ENCODE assay signal across 16 cellular contexts in the genomic region with DNA sequence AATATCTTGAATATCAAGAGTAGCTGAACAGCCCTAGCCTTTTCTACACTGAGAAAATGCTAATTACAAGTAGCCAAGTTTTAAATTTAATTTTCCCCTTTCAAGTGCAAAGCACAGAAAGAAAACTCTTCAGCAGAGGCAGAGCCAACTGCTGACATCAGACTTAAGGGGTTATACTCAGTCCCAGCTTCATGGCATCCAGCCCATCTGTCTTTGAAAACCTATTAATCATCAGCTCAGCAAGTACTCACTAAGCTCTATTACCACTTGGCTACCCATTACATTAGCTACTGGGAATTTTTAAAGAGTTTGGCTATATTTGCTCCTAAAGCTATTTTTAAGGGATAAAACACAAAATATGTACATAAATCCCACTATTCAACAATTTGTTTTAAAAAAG.
DNase-seq lines count a peak whose midpoint lies in the region; ATAC-seq and TF ChIP-seq lines count a peak whose summit lies in the region.
"Had no signal": no experiment of that assay in that cellular context is flagged by ENCODE, and none has a peak within 500 bp of the region (broad histone marks: within the 10 kb centered on the region; RNA-seq: fewer than 3 reads in every experiment).

No MANE protein-coding gene starts in this region.

- no peaks in the 10 kb centered on the region for H3K9me3 ChIP-seq in adrenal gland (replicated peaks in 1 of 3)
- H3K9me3 ChIP-seq: SJSA1 had no signal

- intact Hi-C loops in adrenal gland (cut with DNase I): no loop called here

- H3K36me3 ChIP-seq in adrenal gland (replicated peaks in 1 of 2): no peaks in the 10 kb centered on the region
- H3K36me3 ChIP-seq: SJSA1 had no signal

- no peaks in the 10 kb centered on the region; the same call in 1 of the 2 replicates for H3K27me3 Mint-ChIP-seq in HFFc6 (ENCODE audit: insufficient read depth)
- H3K27me3 Mint-ChIP-seq in activated T-cell treated with anti-CD3 and anti-CD28 coated beads, Interleukin-2, amount 50 U/mL, for 72 hours (ENCODE audit: low read depth): no peaks in the 10 kb centered on the region

- peaks cover 16% of the 10 kb centered on the region for H3K36me3 Mint-ChIP-seq in HFFc6 (ENCODE audit: low read depth)
- no peaks in the 10 kb centered on the region for H3K36me3 Mint-ChIP-seq in activated T-cell treated with anti-CD3 and anti-CD28 coated beads, Interleukin-2, amount 50 U/mL, for 72 hours (ENCODE audit: insufficient read depth in 2 of 2)

- DNase-seq in A172 (ENCODE audit: low spot score) (peak; percentile 35), HFFc6 (peak; percentile 38), adrenal gland (peak; percentile 39 to 65 (median 50)), foreskin keratinocyte (peak; percentile 58 to 83), NCI-H1092 (lab: John Stamatoyannopoulos, UW) (no peak), DMS114 treated with DMSO at 0.1 percent for 48 hours (lab: John Stamatoyannopoulos, UW; ENCODE audit: unreplicated experiment) (no peak), KBM-7 (no peak)
- DNase-seq in activated T-cell treated with anti-CD3 and anti-CD28 coated beads, Interleukin-2, amount 50 U/mL, for 72 hours: no peak
- DNase-seq: activated T-cell treated with anti-CD3 and anti-CD28 coated beads, Interleukin-2, amount 50 U/mL, for 24 hours; central memory CD4-positive, alpha-beta T cell; foreskin melanocyte; KG1; left cardiac atrium; NCI-H345 had no signal

- in situ Hi-C loops in KBM-7 (cut with MboI; ENCODE audit: low pct_unique_long_range_greater_than_20kb, low sequenced_read_pairs): no loop called here

- H3K9me3 Mint-ChIP-seq in HFFc6: no peaks in the 10 kb centered on the region
- H3K9me3 Mint-ChIP-seq in activated T-cell treated with anti-CD3 and anti-CD28 coated beads, Interleukin-2, amount 50 U/mL, for 72 hours: no peaks in the 10 kb centered on the region
- H3K9me3 Mint-ChIP-seq: activated T-cell treated with anti-CD3 and anti-CD28 coated beads, Interleukin-2, amount 50 U/mL, for 24 hours; neural crest cell had no signal

- no peaks in the 10 kb centered on the region for H3K4me1 ChIP-seq in adrenal gland (replicated peaks in 1 of 2)
- H3K4me1 ChIP-seq in foreskin keratinocyte: peaks cover 19% of the 10 kb centered on the region
- H3K4me1 ChIP-seq: SJSA1 had no signal

- no peak overlapping the region for H3K4me3 Mint-ChIP-seq in HFFc6
- H3K4me3 Mint-ChIP-seq in activated T-cell treated with anti-CD3 and anti-CD28 coated beads, Interleukin-2, amount 50 U/mL, for 72 hours: no peak overlapping the region
- H3K4me3 Mint-ChIP-seq: activated T-cell treated with anti-CD3 and anti-CD28 coated beads, Interleukin-2, amount 50 U/mL, for 24 hours; neural crest cell had no signal

- no peaks in the 10 kb centered on the region for H3K27me3 ChIP-seq in adrenal gland
- H3K27me3 ChIP-seq in foreskin keratinocyte: no peaks in the 10 kb centered on the region
- H3K27me3 ChIP-seq: SJSA1 had no signal

- H3K4me3 ChIP-seq in adrenal gland: no peak overlapping the region
- H3K4me3 ChIP-seq: SJSA1 had no signal

- TF ChIP-seq CTCF in HFFc6 (IDR thresholded peaks at IDR 0.05) (no peak), adrenal gland (IDR thresholded peaks at IDR 0.05) (no peak), foreskin keratinocyte (conservative IDR thresholded peaks at IDR 0.05) (no peak)

- peak; percentile 96 for ATAC-seq in foreskin keratinocyte
- ATAC-seq in activated T-cell treated with anti-CD3 and anti-CD28 coated beads, Interleukin-2, amount 50 U/mL, for 72 hours (replicated peaks in 1 of 2): no peak

- no peak overlapping the region for H3K27ac Mint-ChIP-seq in HFFc6
- H3K27ac Mint-ChIP-seq in activated T-cell treated with anti-CD3 and anti-CD28 coated beads, Interleukin-2, amount 50 U/mL, for 72 hours: no peak overlapping the region
- H3K27ac Mint-ChIP-seq: activated T-cell treated with anti-CD3 and anti-CD28 coated beads, Interleukin-2, amount 50 U/mL, for 24 hours had no signal

- no peaks in the 10 kb centered on the region; the same call in 1 of the 2 replicates for H3K4me1 Mint-ChIP-seq in HFFc6 (ENCODE audit: low read depth)
- no peaks in the 10 kb centered on the region for H3K4me1 Mint-ChIP-seq in activated T-cell treated with anti-CD3 and anti-CD28 coated beads, Interleukin-2, amount 50 U/mL, for 72 hours (ENCODE audit: low read depth)
- H3K4me1 Mint-ChIP-seq: neural crest cell had no signal

- no peak for TF ChIP-seq POLR2A in adrenal gland (IDR thresholded peaks at IDR 0.05)

- H3K27ac ChIP-seq in adrenal gland (no peak overlapping the region), foreskin keratinocyte (peak overlapping the region; percentile 80)
- H3K27ac ChIP-seq: SJSA1 had no signal

Comparison
In these comparisons a context has a peak if more than half of its experiments do, and no peak if none do; other contexts are left out.
1. DNase-seq: peak in A172 (single experiment), HFFc6 (single experiment), adrenal gland (7 of 7) and foreskin keratinocyte (2 of 2); none in NCI-H1092 (single experiment), activated T-cell treated with anti-CD3 and anti-CD28 coated beads, Interleukin-2, amount 50 U/mL, for 72 hours (0 of 2), DMS114 treated with DMSO at 0.1 percent for 48 hours (single experiment) and KBM-7 (single experiment).